ENCODE assay signal across 13 cellular contexts in genomic region chr3:30770387-30770786, GRCh38.
DNase-seq lines count a peak whose midpoint lies in the region; ATAC-seq and TF ChIP-seq lines count a peak whose summit lies in the region.
"Had no signal": no experiment of that assay in that cellular context is flagged by ENCODE, and none has a peak within 500 bp of the region (broad histone marks: within the 10 kb centered on the region; RNA-seq: fewer than 3 reads in every experiment).

No MANE protein-coding gene starts in this region.

- H3K4me1 Mint-ChIP-seq in nephron progenitor cell (peaks cover 31% of the 10 kb centered on the region), neural progenitor cell (peaks cover 13% of the 10 kb centered on the region)
- H3K4me1 Mint-ChIP-seq: stimulated activated effector memory CD8-positive, alpha-beta T cell treated with anti-CD3 and anti-CD28 coated beads, Interleukin-12 subunit alpha, Interleukin-12 subunit beta, amount 100 ng/mL, for 72 hours had no signal

- intact Hi-C loops in psoas muscle (cut with DNase I): loop anchor here in 1 of 2 donors (5.0 to 10.0 kb wide), 3 partner anchors 102 to 294 kb away; partner anchors contain the start of gene GADL1

- H3K9me3 ChIP-seq in SK-N-SH: no peaks in the 10 kb centered on the region
- no peaks in the 10 kb centered on the region for H3K9me3 ChIP-seq in psoas muscle
- no peaks in the 10 kb centered on the region for H3K9me3 ChIP-seq in neural progenitor cell (ENCODE audit: low read depth)
- H3K9me3 ChIP-seq: neutrophil had no signal

- TF ChIP-seq CTCF in SK-N-SH (IDR thresholded peaks at IDR 0.05) (no peak), psoas muscle (IDR thresholded peaks at IDR 0.05) (no peak), nephron progenitor cell (IDR thresholded peaks at IDR 0.05) (no peak), neural progenitor cell (IDR thresholded peaks at IDR 0.05) (no peak)

- H3K27ac ChIP-seq in SK-N-SH (ENCODE audit: low read depth in 2 of 2, low read length in 1 of 2) (no peak overlapping the region), psoas muscle (peak overlapping the region; percentile 33), neural progenitor cell (no peak overlapping the region)
- H3K27ac ChIP-seq: neutrophil had no signal

- H3K27ac Mint-ChIP-seq in nephron progenitor cell (no peak overlapping the region), neural progenitor cell (no peak overlapping the region)
- H3K27ac Mint-ChIP-seq: stimulated activated effector memory CD8-positive, alpha-beta T cell treated with anti-CD3 and anti-CD28 coated beads, Interleukin-12 subunit alpha, Interleukin-12 subunit beta, amount 100 ng/mL, for 72 hours had no signal

- TF ChIP-seq EP300 in SK-N-SH (IDR thresholded peaks at IDR 0.05; ENCODE audit: borderline replicate concordance in 1 of 2, low read depth in 1 of 2, low read length in 1 of 2): peak in 1 of 2 experiments; percentile 12; a peak in 1 of 4 replicates

- no peaks in the 10 kb centered on the region for H3K27me3 ChIP-seq in SK-N-SH (ENCODE audit: insufficient read depth)
- no peaks in the 10 kb centered on the region for H3K27me3 ChIP-seq in psoas muscle (ENCODE audit: insufficient read depth in 3 of 3, low read length in 2 of 3)
- H3K27me3 ChIP-seq in neural progenitor cell: no peaks in the 10 kb centered on the region
- H3K27me3 ChIP-seq: neutrophil had no signal

- H3K4me1 ChIP-seq in SK-N-SH (ENCODE audit: control insufficient read depth in 1 of 2, insufficient read depth in 2 of 2, low read depth in 1 of 2, low read length in 1 of 2) (peaks cover 0 to 5% of the 10 kb centered on the region in 2 experiments; a peak in 1 of 4 replicates), psoas muscle (peaks cover 28% of the 10 kb centered on the region), neural progenitor cell (peaks cover 8% of the 10 kb centered on the region)

- H3F3A ChIP-seq in SK-N-SH (replicated peaks; ENCODE audit: insufficient read depth) (no peaks in the 10 kb centered on the region), neural progenitor cell (ENCODE audit: low read depth) (no peaks in the 10 kb centered on the region)

- no peaks in the 10 kb centered on the region for H3K9me3 Mint-ChIP-seq in nephron progenitor cell
- no peaks in the 10 kb centered on the region for H3K9me3 Mint-ChIP-seq in neural progenitor cell
- H3K9me3 Mint-ChIP-seq: stimulated activated effector memory CD8-positive, alpha-beta T cell treated with anti-CD3 and anti-CD28 coated beads, Interleukin-12 subunit alpha, Interleukin-12 subunit beta, amount 100 ng/mL, for 72 hours had no signal

- H3K36me3 ChIP-seq in SK-N-SH (replicated peaks in 1 of 2; ENCODE audit: control insufficient read depth in 1 of 2, insufficient read depth in 2 of 2, low read length in 1 of 2) (no peaks in the 10 kb centered on the region), psoas muscle (ENCODE audit: insufficient read depth in 1 of 2, low read depth in 1 of 2) (no peaks in the 10 kb centered on the region), neural progenitor cell (no peaks in the 10 kb centered on the region)
- H3K36me3 ChIP-seq: neutrophil had no signal

- H3K79me2 ChIP-seq in SK-N-SH (ENCODE audit: insufficient read depth): no peaks in the 10 kb centered on the region
- no peaks in the 10 kb centered on the region for H3K79me2 ChIP-seq in neural progenitor cell (ENCODE audit: low read depth)

- H3K4me3 ChIP-seq in SK-N-SH (ENCODE audit: low read depth in 2 of 2, low read length in 1 of 2) (no peak overlapping the region), psoas muscle (no peak overlapping the region), neural progenitor cell (no peak overlapping the region)
- H3K4me3 ChIP-seq: K562 had no signal

- POLR2A ChIA-PET in SK-N-SH (lab: Yijun Ruan, JAX): no interaction called here

- ATAC-seq in psoas muscle (peak; percentile 87 to 91 (median 90)), GM18873 (IDR thresholded peaks at IDR 0.05; ENCODE audit: low FRiP score, unreplicated experiment) (no peak)
- ATAC-seq: K562; stimulated activated effector memory CD8-positive, alpha-beta T cell treated with anti-CD3 and anti-CD28 coated beads, Interleukin-12 subunit alpha, Interleukin-12 subunit beta, amount 100 ng/mL, for 72 hours had no signal

- TF ChIP-seq RAD21 in SK-N-SH (IDR thresholded peaks at IDR 0.05; ENCODE audit: low read length): no peak

- H3K9ac ChIP-seq in SK-N-SH (no peak overlapping the region), neural progenitor cell (no peak overlapping the region)

- no peaks in the 10 kb centered on the region for H3K9me2 ChIP-seq in SK-N-SH

- no peaks in the 10 kb centered on the region for H3K27me3 Mint-ChIP-seq in nephron progenitor cell (ENCODE audit: low read depth, poor library complexity)
- H3K27me3 Mint-ChIP-seq in neural progenitor cell (ENCODE audit: insufficient read depth, low read depth): peaks cover 6% of the 10 kb centered on the region

- H3K36me3 Mint-ChIP-seq in nephron progenitor cell (ENCODE audit: low read depth): no peaks in the 10 kb centered on the region
- no peaks in the 10 kb centered on the region for H3K36me3 Mint-ChIP-seq in neural progenitor cell
- H3K36me3 Mint-ChIP-seq: stimulated activated effector memory CD8-positive, alpha-beta T cell treated with anti-CD3 and anti-CD28 coated beads, Interleukin-12 subunit alpha, Interleukin-12 subunit beta, amount 100 ng/mL, for 72 hours had no signal

- H3K4me2 ChIP-seq in SK-N-SH (no peak overlapping the region), neural progenitor cell (no peak overlapping the region)

- CTCF ChIA-PET in SK-N-SH (lab: Yijun Ruan, JAX): interaction anchor here (1.0 to 4.5 kb wide), 16 partner anchors 8 to 1374 kb away, joined by 3 to 38 read pairs (median 4); no protein-coding TSS in a partner anchor

- no peaks in the 10 kb centered on the region for H4K20me1 ChIP-seq in SK-N-SH (ENCODE audit: insufficient read depth)
- no peaks in the 10 kb centered on the region for H4K20me1 ChIP-seq in neural progenitor cell (ENCODE audit: low read depth)

- DNase-seq in ELF-1 (ENCODE audit: low read depth, low spot score) (peak; percentile 61), SK-N-SH (no peak), globus pallidus (ENCODE audit: low spot score) (peak; percentile 30), psoas muscle (peak; percentile 30 to 69), cerebellar nuclear complex (lab: John Stamatoyannopoulos, UW) (no peak), nephron progenitor cell (no peak), neural progenitor cell (ENCODE audit: low spot score) (no peak)
- DNase-seq: effector CD8-positive, alpha-beta T cell; GDM1 had no signal

- no peak overlapping the region for H3K4me3 Mint-ChIP-seq in nephron progenitor cell
- H3K4me3 Mint-ChIP-seq in neural progenitor cell: no peak overlapping the region
- H3K4me3 Mint-ChIP-seq: stimulated activated effector memory CD8-positive, alpha-beta T cell treated with anti-CD3 and anti-CD28 coated beads, Interleukin-12 subunit alpha, Interleukin-12 subunit beta, amount 100 ng/mL, for 72 hours had no signal

- H2AFZ ChIP-seq in SK-N-SH (ENCODE audit: low read depth) (no peak overlapping the region), neural progenitor cell (replicated peaks) (no peak overlapping the region)

- WGBS in SK-N-SH (ENCODE audit: low lambda C conversion rate): 42% methylated on average over 3 of the region's 3 CpGs
- 20 to 43% (median 28%) methylated on average over 3 of the region's 3 CpGs for WGBS in psoas muscle, 3 donors

TF ChIP-seq in SK-N-SH, 30 proteins besides CTCF, POLR2A, EP300 and RAD21 (continues in another document):
- TF ChIP-seq MXI1 (IDR thresholded peaks at IDR 0.05; ENCODE audit: low read depth, low read length) (no peak), TCF12 (IDR thresholded peaks at IDR 0.05) (peak; percentile 60; the same call in 1 of the 2 replicates), NFIC (IDR thresholded peaks at IDR 0.05; ENCODE audit: borderline replicate concordance) (peak; percentile 51; the same call in 1 of the 2 replicates), JUND (IDR thresholded peaks at IDR 0.05) (peak; percentile 42), REST (IDR thresholded peaks at IDR 0.05; ENCODE audit: low read depth, low read length) (0 out of 2 replicates have a peak, but pooled peaks have one; percentile 17), FOSL2 (IDR thresholded peaks at IDR 0.05; ENCODE audit: borderline replicate concordance, low read depth) (peak; percentile 58; the same call in 1 of the 2 replicates), IRF3 (IDR thresholded peaks at IDR 0.05; ENCODE audit: low read depth, low read length) (no peak), ELF1 (IDR thresholded peaks at IDR 0.05) (no peak), FOXJ3 (CRISPR knock-in tag; IDR thresholded peaks at IDR 0.05) (no peak)

Comparison
In these comparisons a context has a peak if more than half of its experiments do, and no peak if none do; other contexts are left out.
1. DNase-seq: peak in ELF-1 (single experiment), globus pallidus (single experiment) and psoas muscle (2 of 2); none in SK-N-SH (single experiment), cerebellar nuclear complex (0 of 2), nephron progenitor cell (single experiment) and neural progenitor cell (single experiment).